ENCODE assay signal across 8 cellular contexts in the genomic region with DNA sequence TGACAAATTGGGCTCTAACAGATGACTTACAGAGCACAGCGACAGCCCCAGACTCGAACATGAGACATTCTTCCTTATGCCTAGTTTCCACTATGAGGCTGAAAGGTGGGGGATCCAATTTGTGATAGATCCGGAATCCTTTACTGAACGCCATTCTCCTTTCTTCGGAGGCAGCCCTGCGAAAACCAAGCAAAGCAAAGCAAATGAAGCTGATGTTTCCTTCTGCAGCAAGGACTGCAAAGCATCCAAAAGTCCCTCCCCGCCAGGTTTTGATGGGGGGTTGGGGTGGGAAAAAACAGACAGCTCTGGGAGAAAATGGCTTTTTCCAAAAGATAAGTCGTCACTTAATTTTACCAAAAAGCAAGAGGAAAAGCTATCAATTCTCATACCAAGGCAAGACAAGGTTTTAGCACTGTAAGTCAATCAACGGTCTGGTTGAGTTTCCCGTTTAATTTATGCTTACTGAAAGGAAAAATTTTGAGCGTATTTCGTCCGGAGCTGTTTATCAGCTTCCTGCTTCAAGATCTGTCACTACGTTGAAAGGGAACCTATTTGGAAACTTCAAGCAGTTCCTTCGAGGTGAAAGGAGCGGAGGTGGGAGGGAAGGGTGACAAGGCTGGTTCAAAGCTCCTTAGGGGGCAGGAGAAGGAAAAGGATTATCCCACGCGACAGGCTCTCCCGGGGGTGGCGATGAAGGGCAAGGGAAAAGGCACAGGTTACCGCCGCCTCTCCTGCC. TPM values are rescaled to one million over a fixed set of nuclear protein-coding genes. Genes with fewer than 3 reads are reported as not detected.
DNase-seq lines count a peak whose midpoint lies in the region; ATAC-seq and TF ChIP-seq lines count a peak whose summit lies in the region.

No MANE protein-coding gene starts in this region.

- no peak for TF ChIP-seq CTCF in AG04450 (IDR thresholded peaks at IDR 0.05; ENCODE audit: low read depth, low read length)
- TF ChIP-seq CTCF in GM13977 (IDR thresholded peaks at IDR 0.05; ENCODE audit: extremely low read depth, insufficient read depth, missing control alignments): no peak
- no peak for TF ChIP-seq CTCF in neutrophil (IDR thresholded peaks at IDR 0.05)

- POLR2A ChIA-PET in AG04450 (lab: Yijun Ruan, JAX): interaction anchor here (0.9 to 2.0 kb wide), 5 partner anchors 11 to 753 kb away, joined by 4 to 27 read pairs (median 4); a partner anchor contains a TSS

- H3K36me3 ChIP-seq in neutrophil: peaks cover 33% of the 10 kb centered on the region

- peak overlapping the region; percentile 98 for H3K4me3 Mint-ChIP-seq in activated T-helper 2 cell treated with anti-CD3 and anti-CD28 coated beads, Interferon-gamma antibody, Interleukin-2, Interleukin-4, amounts not matched to agents 10 μg/mL and 5 μg/mL and 100 μg/mL, durations not matched to agents 14 hours and 24 hours and 36 hours (ENCODE audit: low read depth)

- no peaks in the 10 kb centered on the region for H3K27me3 Mint-ChIP-seq in activated T-helper 2 cell treated with anti-CD3 and anti-CD28 coated beads, Interferon-gamma antibody, Interleukin-2, Interleukin-4, amounts not matched to agents 10 μg/mL and 5 μg/mL and 100 μg/mL, durations not matched to agents 14 hours and 24 hours and 36 hours (ENCODE audit: low read depth)

- H3K36me3 Mint-ChIP-seq in activated T-helper 2 cell treated with anti-CD3 and anti-CD28 coated beads, Interferon-gamma antibody, Interleukin-2, Interleukin-4, amounts not matched to agents 10 μg/mL and 5 μg/mL and 100 μg/mL, durations not matched to agents 14 hours and 24 hours and 36 hours (ENCODE audit: low read depth): peaks cover 17% of the 10 kb centered on the region

- peak overlapping the region; percentile 95 for H3K27ac Mint-ChIP-seq in activated T-helper 2 cell treated with anti-CD3 and anti-CD28 coated beads, Interferon-gamma antibody, Interleukin-2, Interleukin-4, amounts not matched to agents 10 μg/mL and 5 μg/mL and 100 μg/mL, durations not matched to agents 14 hours and 24 hours and 36 hours

- peaks cover 38% of the 10 kb centered on the region for H3K4me1 Mint-ChIP-seq in activated T-helper 2 cell treated with anti-CD3 and anti-CD28 coated beads, Interferon-gamma antibody, Interleukin-2, Interleukin-4, amounts not matched to agents 10 μg/mL and 5 μg/mL and 100 μg/mL, durations not matched to agents 14 hours and 24 hours and 36 hours (ENCODE audit: low read depth)

- in situ Hi-C loops in GM13977 (cut with MboI; ENCODE audit: low pct_unique_long_range_greater_than_20kb, low sequenced_read_pairs, unreplicated experiment): no loop called here

- CTCF ChIA-PET in AG04450 (lab: Charles Lee): interaction anchor here (0.6 to 1.1 kb wide), 3 partner anchors 69 to 126 kb away, joined by 3 to 6 read pairs (median 4); no protein-coding TSS in a partner anchor

- intact Hi-C loops in activated T-helper 2 cell treated with anti-CD3 and anti-CD28 coated beads, Interferon-gamma antibody, Interleukin-2, Interleukin-4, amounts not matched to agents 10 μg/mL and 5 μg/mL and 100 μg/mL, durations not matched to agents 14 hours and 24 hours and 36 hours (cut with micrococcal nuclease): loop anchor here (1.0 to 5.0 kb wide), 6 partner anchors 14 to 335 kb away; a partner anchor contains a TSS

- H3K27me3 ChIP-seq in AG04450 (ENCODE audit: control insufficient read depth, insufficient read depth, low read length): no peaks in the 10 kb centered on the region
- H3K27me3 ChIP-seq in neutrophil: no peaks in the 10 kb centered on the region

- H3K27ac ChIP-seq in AG04450 (ENCODE audit: low read depth, low read length) (peak overlapping the region; percentile 75), neutrophil (peak overlapping the region; percentile 96)

- no peak for ATAC-seq in GM21526 (IDR thresholded peaks at IDR 0.05; ENCODE audit: low FRiP score, unreplicated experiment)

- DNase-seq in AG04450 (ENCODE audit: low read depth, low spot score): no peak
- peak; percentile 14 for DNase-seq in GM13977 (ENCODE audit: low spot score)
- DNase-seq in NCI-H69 (lab: John Stamatoyannopoulos, UW): peak; percentile 70
- no peak for DNase-seq in activated T-helper 2 cell treated with anti-CD3 and anti-CD28 coated beads, Interferon-gamma antibody, Interleukin-2, Interleukin-4, amounts not matched to agents 10 μg/mL and 5 μg/mL and 100 μg/mL, durations not matched to agents 14 hours and 24 hours and 36 hours (ENCODE audit: low spot score)
- peak; percentile 17 for DNase-seq in germinal center (ENCODE audit: low spot score)
- no peak for DNase-seq in SHP77 treated with DMSO at 0.1 percent for 48 hours (lab: John Stamatoyannopoulos, UW)

- H3K9me3 Mint-ChIP-seq in activated T-helper 2 cell treated with anti-CD3 and anti-CD28 coated beads, Interferon-gamma antibody, Interleukin-2, Interleukin-4, amounts not matched to agents 10 μg/mL and 5 μg/mL and 100 μg/mL, durations not matched to agents 14 hours and 24 hours and 36 hours: no peaks in the 10 kb centered on the region

- H3K9me3 ChIP-seq in AG04450 (ENCODE audit: control insufficient read depth, insufficient read depth, low read length) (no peaks in the 10 kb centered on the region; the same call in 1 of the 2 replicates), neutrophil (no peaks in the 10 kb centered on the region)

- H3K4me3 ChIP-seq in AG04450 (ENCODE audit: low read depth, low read length): peak overlapping the region; percentile 90
- H3K4me3 ChIP-seq in neutrophil (ENCODE audit: low read depth in 1 of 2, low read length in 1 of 2): peak overlapping the region; percentile 92 to 100

- H3K4me1 ChIP-seq in neutrophil (ENCODE audit: control insufficient read depth in 1 of 2, insufficient read depth in 1 of 2, low read depth in 1 of 2, low read length in 1 of 2): peaks cover 42 to 43% of the 10 kb centered on the region in 2 experiments

RNA-seq across cellular contexts. Expression of a gene that starts 0.9 kb away (rescaled TPM):
- polyA plus RNA-seq in AG04450 (2011; rRNA removed): 5.6 and 7.3 TPM in 2 replicates
- 5.7 and 9.9 TPM in 2 replicates for polyA minus RNA-seq in AG04450 (2011; rRNA and poly(A)+ RNA removed)
- total RNA-seq in activated T-helper 2 cell treated with anti-CD3 and anti-CD28 coated beads, Interferon-gamma antibody, Interleukin-2, Interleukin-4, amounts not matched to agents 10 μg/mL and 5 μg/mL and 100 μg/mL, durations not matched to agents 14 hours and 24 hours and 36 hours: 11.8 and 16.5 TPM in 2 replicates

RNA-seq across cellular contexts. Expression of a gene that starts 44.6 kb away (rescaled TPM):
- polyA plus RNA-seq in AG04450 (2011; rRNA removed): 21.6 and 30.3 TPM in 2 replicates
- 9.4 and 17.2 TPM in 2 replicates for polyA minus RNA-seq in AG04450 (2011; rRNA and poly(A)+ RNA removed)
- 65.7 and 66.5 TPM in 2 replicates for total RNA-seq in activated T-helper 2 cell treated with anti-CD3 and anti-CD28 coated beads, Interferon-gamma antibody, Interleukin-2, Interleukin-4, amounts not matched to agents 10 μg/mL and 5 μg/mL and 100 μg/mL, durations not matched to agents 14 hours and 24 hours and 36 hours

Comparison
In these comparisons a context has a peak if more than half of its experiments do, and no peak if none do; other contexts are left out.
1. DNase-seq: peak in GM13977 (single experiment), NCI-H69 (single experiment) and germinal center (single experiment); none in AG04450 (single experiment), activated T-helper 2 cell treated with anti-CD3 and anti-CD28 coated beads, Interferon-gamma antibody, Interleukin-2, Interleukin-4, amounts not matched to agents 10 μg/mL and 5 μg/mL and 100 μg/mL, durations not matched to agents 14 hours and 24 hours and 36 hours (single experiment) and SHP77 treated with DMSO at 0.1 percent for 48 hours (single experiment).